In genomic region chr5:139392678-139393496, GRCh38 we compare ENCODE assay signal across 8 cellular contexts. TPM values are rescaled to one million over a fixed set of nuclear protein-coding genes. Genes with fewer than 3 reads are reported as not detected.
DNase-seq lines count a peak whose midpoint lies in the region; ATAC-seq and TF ChIP-seq lines count a peak whose summit lies in the region.

No MANE protein-coding gene starts in this region.

- CTCF ChIA-PET in BJ (lab: Yijun Ruan, JAX) (no interaction called here), RWPE1 (lab: Yijun Ruan, JAX) (interaction anchor here (1.0 kb wide), 1 partner anchor 82 kb away, joined by 3 read pairs; no protein-coding TSS in a partner anchor)

- H3K36me3 ChIP-seq in BJ (ENCODE audit: control insufficient read depth, insufficient read depth, low read length) = no peaks in the 10 kb centered on the region
- peaks cover 7 to 14% (median 14%) of the 10 kb centered on the region in 3 donors for H3K36me3 ChIP-seq in skeletal muscle tissue (ENCODE audit: control insufficient read depth in 3 of 3, insufficient read depth in 3 of 3, low read length in 3 of 3)

- peak overlapping the region; percentile 96 to 98 (median 98) for H3K9ac ChIP-seq in skeletal muscle tissue (ENCODE audit: low read depth in 1 of 3, low read length in 3 of 3)

- peaks cover 64 to 78% (median 71%) of the 10 kb centered on the region in 3 donors for H3K4me1 ChIP-seq in skeletal muscle tissue (ENCODE audit: control insufficient read depth in 3 of 3, insufficient read depth in 3 of 3, low read length in 3 of 3)

- H3K27ac ChIP-seq in RWPE1 (no peak overlapping the region), skeletal muscle tissue (ENCODE audit: low read depth, low read length) (peak overlapping the region; percentile 98)

- intact Hi-C loops in cardiac septum (cut with DNase I) = loop anchor here (5.0 kb wide), 3 partner anchors 51 to 126 kb away; partner anchors contain the start of genes MATR3 and PAIP2

- POLR2A ChIA-PET in BJ (lab: Charles Lee) (no interaction called here), RWPE1 (lab: Yijun Ruan, JAX; ENCODE audit: low non-redundant PET) (no interaction called here)

- H3K27me3 ChIP-seq in BJ (ENCODE audit: control insufficient read depth, insufficient read depth, low read length) (peaks cover 4% of the 10 kb centered on the region), skeletal muscle tissue (ENCODE audit: control insufficient read depth in 3 of 3, insufficient read depth in 3 of 3, low read length in 3 of 3) (no peaks in the 10 kb centered on the region)

- TF ChIP-seq CTCF in BJ (IDR thresholded peaks at IDR 0.05; ENCODE audit: insufficient read depth, low read depth, low read length) (peak; percentile 54), RWPE1 (conservative IDR thresholded peaks at IDR 0.05; ENCODE audit: low read depth) (no peak)

- H3K9me3 ChIP-seq in skeletal muscle tissue (ENCODE audit: control insufficient read depth in 3 of 3, low read length in 3 of 3) = no peaks in the 10 kb centered on the region

- ATAC-seq in GM19023 (IDR thresholded peaks at IDR 0.05; ENCODE audit: unreplicated experiment) (peak; percentile 45), HG03175 (IDR thresholded peaks at IDR 0.05; ENCODE audit: unreplicated experiment) (peak; percentile 55)

- DNase-seq in BJ (ENCODE audit: low read depth) (no peak), RWPE1 (ENCODE audit: low spot score) (peak; percentile 64), cardiac septum (ENCODE audit: low spot score) (peak; percentile 87), putamen (ENCODE audit: low spot score) (no peak)
- DNase-seq in activated gamma-delta T cell treated with anti-CD3 and anti-CD28 coated beads, Interleukin-2, amount 50 U/mL, for 16 hours (ENCODE audit: low read depth) = peak; percentile 67

- peak overlapping the region; percentile 21 for H3K4me3 ChIP-seq in BJ (ENCODE audit: low read depth, low read length)
- H3K4me3 ChIP-seq in skeletal muscle tissue (ENCODE audit: low read length in 3 of 3) = peak overlapping the region; percentile 73 to 92 (median 81)

RNA-seq across cellular contexts. Expression of gene PROB1, which starts 2.0 kb away (rescaled TPM):
- 0.23 and 0.40 TPM in 2 replicates for polyA plus RNA-seq in BJ (2011; rRNA removed)
- 0.52 and 0.82 TPM in 2 replicates for polyA minus RNA-seq in BJ (2011; rRNA and poly(A)+ RNA removed)
- 34.7 TPM for total RNA-seq in cardiac septum
- 23.5 TPM for total RNA-seq in skeletal muscle tissue

RNA-seq across cellular contexts. Expression of gene MZB1, which starts 3.2 kb away (rescaled TPM):
- not detected in 2 replicates for polyA plus RNA-seq in BJ (2011; rRNA removed)
- polyA minus RNA-seq in BJ (2011; rRNA and poly(A)+ RNA removed) = 0.10 and 0.33 TPM in 2 replicates
- total RNA-seq in cardiac septum (0.51 TPM), skeletal muscle tissue (0.52 TPM)

RNA-seq across cellular contexts. Expression of gene SLC23A1, which starts 9.8 kb away (rescaled TPM):
- not detected in 2 replicates for polyA plus RNA-seq in BJ (2011; rRNA removed)
- not detected in 2 replicates for polyA minus RNA-seq in BJ (2011; rRNA and poly(A)+ RNA removed)
- total RNA-seq in cardiac septum (not detected), skeletal muscle tissue (not detected)

RNA-seq across cellular contexts. Expression of gene SPATA24, which starts 11.0 kb away (rescaled TPM):
- polyA plus RNA-seq in BJ (2011; rRNA removed) = 3.4 and 4.5 TPM in 2 replicates
- polyA minus RNA-seq in BJ (2011; rRNA and poly(A)+ RNA removed) = 0.57 and 2.3 TPM in 2 replicates
- total RNA-seq in cardiac septum (12.4 TPM), skeletal muscle tissue (12.0 TPM)

RNA-seq across cellular contexts. Expression of gene DNAJC18, which starts 46.4 kb away (rescaled TPM):
- polyA plus RNA-seq in BJ (2011; rRNA removed) = 5.2 and 9.3 TPM in 2 replicates
- 4.9 and 5.9 TPM in 2 replicates for polyA minus RNA-seq in BJ (2011; rRNA and poly(A)+ RNA removed)
- total RNA-seq in cardiac septum = 20.3 TPM
- total RNA-seq in skeletal muscle tissue = 16.2 TPM

Comparison
In these comparisons a context has a peak if more than half of its experiments do, and no peak if none do; other contexts are left out.
1. DNase-seq: peak in RWPE1 (single experiment), activated gamma-delta T cell treated with anti-CD3 and anti-CD28 coated beads, Interleukin-2, amount 50 U/mL, for 16 hours (single experiment) and cardiac septum (single experiment); none in BJ (single experiment) and putamen (single experiment).